ENCODE assay signal across 1 cellular context in the genomic region with DNA sequence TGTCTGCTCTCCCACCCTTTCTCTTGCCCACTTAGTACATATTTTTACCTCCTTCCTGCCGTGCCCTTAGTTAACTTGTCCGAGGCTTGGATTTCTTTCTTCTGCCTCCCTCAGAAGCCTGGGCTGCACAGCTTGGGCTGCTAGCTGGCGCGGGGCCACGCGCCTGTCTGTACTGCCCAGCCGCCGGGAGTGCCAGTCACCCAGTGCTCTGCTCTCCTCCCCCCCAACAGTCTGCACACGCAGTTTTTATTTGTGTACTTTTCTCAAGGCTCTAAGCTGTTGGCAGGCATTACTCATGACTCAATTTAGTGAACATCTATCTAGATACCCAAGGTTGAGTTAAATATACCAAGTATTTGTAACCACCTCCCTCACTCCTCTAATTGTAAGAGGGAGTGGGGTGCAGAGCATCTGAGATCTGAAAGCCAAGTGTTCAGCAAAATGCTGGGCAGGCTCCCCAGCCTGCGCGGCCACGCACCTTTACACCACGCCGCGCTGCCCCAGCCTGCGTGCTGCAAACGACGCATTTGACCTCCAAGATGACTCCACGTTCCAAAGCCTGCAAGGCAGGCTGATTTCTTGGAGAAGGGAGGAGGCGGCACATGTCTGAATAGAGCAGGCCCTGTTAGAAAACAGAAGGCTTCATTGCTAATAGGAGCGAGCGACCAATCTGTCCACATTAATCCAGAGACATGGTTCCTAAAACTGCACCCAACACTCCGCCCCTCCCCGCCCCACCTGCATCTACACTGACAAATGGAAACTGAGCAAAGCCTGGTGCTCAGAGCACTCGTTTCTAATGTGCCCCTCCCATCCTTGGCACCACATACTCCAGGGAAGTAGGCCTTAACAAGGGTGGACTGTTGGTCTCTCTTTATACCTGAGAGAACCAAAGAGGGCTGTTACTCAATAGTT.
TF ChIP-seq lines count a peak whose summit lies in the region.

No MANE protein-coding gene starts in this region.

TF ChIP-seq in SK-N-SH, 30 proteins besides CTCF, POLR2A, EP300 and RAD21 (continued from another document):
- TF ChIP-seq MAX (IDR thresholded peaks at IDR 0.05; ENCODE audit: low read depth): no peak; the same call in 1 of the 2 replicates
- no peak for TF ChIP-seq MXI1 (IDR thresholded peaks at IDR 0.05; ENCODE audit: low read depth, low read length)
- no peak for TF ChIP-seq GABPA (IDR thresholded peaks at IDR 0.05; ENCODE audit: low read depth)
- TF ChIP-seq, protein P1, sequence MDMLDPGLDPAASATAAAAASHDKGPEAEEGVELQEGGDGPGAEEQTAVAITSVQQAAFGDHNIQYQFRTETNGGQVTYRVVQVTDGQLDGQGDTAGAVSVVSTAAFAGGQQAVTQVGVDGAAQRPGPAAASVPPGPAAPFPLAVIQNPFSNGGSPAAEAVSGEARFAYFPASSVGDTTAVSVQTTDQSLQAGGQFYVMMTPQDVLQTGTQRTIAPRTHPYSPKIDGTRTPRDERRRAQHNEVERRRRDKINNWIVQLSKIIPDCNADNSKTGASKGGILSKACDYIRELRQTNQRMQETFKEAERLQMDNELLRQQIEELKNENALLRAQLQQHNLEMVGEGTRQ (IDR thresholded peaks at IDR 0.05; ENCODE audit: borderline replicate concordance, low read depth, low read length): no peak
- peak; percentile 75 for TF ChIP-seq PBX3 (IDR thresholded peaks at IDR 0.05)
- no peak for TF ChIP-seq GATA2 (CRISPR knock-in tag; IDR thresholded peaks at IDR 0.05)
- peak; percentile 22; the same call in 1 of the 2 replicates for TF ChIP-seq SMC3 (IDR thresholded peaks at IDR 0.05; ENCODE audit: low read depth, low read length)
- TF ChIP-seq TEAD4 (IDR thresholded peaks at IDR 0.05; ENCODE audit: borderline replicate concordance, insufficient read depth): no peak
- TF ChIP-seq FOXJ3 (CRISPR knock-in tag; IDR thresholded peaks at IDR 0.05): no peak
- TF ChIP-seq POLR2AphosphoS5 (IDR thresholded peaks at IDR 0.05; ENCODE audit: low read depth, low read length): no peak
- no peak for TF ChIP-seq RCOR1 (IDR thresholded peaks at IDR 0.05; ENCODE audit: low read length)
- TF ChIP-seq MEF2A (IDR thresholded peaks at IDR 0.05; ENCODE audit: borderline replicate concordance, low read depth): no peak
- TF ChIP-seq ZBTB33 (IDR thresholded peaks at IDR 0.05; ENCODE audit: borderline replicate concordance, low read depth): peak; percentile 60; the same call in 1 of the 2 replicates
- no peak for TF ChIP-seq SIN3A (IDR thresholded peaks at IDR 0.05; ENCODE audit: borderline replicate concordance, low read depth, low read length)
- TF ChIP-seq FOXM1 (IDR thresholded peaks at IDR 0.05; ENCODE audit: low read depth): no peak
- no peak for TF ChIP-seq CHD2 (IDR thresholded peaks at IDR 0.05; ENCODE audit: low read length, partially characterized antibody)
- no peak for TF ChIP-seq NRF1 (IDR thresholded peaks at IDR 0.05; ENCODE audit: low read depth, low read length)
- TF ChIP-seq USF1 (IDR thresholded peaks at IDR 0.05; ENCODE audit: borderline replicate concordance, low read depth): no peak
- TF ChIP-seq YY1 (IDR thresholded peaks at IDR 0.05; ENCODE audit: low read depth): no peak
- no peak for TF ChIP-seq ELF1 (IDR thresholded peaks at IDR 0.05)
- peak; percentile 77 for TF ChIP-seq NFIC (IDR thresholded peaks at IDR 0.05; ENCODE audit: borderline replicate concordance)
- no peak for TF ChIP-seq TAF1 (IDR thresholded peaks at IDR 0.05; ENCODE audit: borderline replicate concordance, low read depth, low read length)
- no peak for TF ChIP-seq EZH2phosphoT487 (IDR thresholded peaks at IDR 0.05; ENCODE audit: borderline replicate concordance, low read depth)
